In genomic region chr10:79452174-79452611, GRCh38 we compare ENCODE assay signal across 19 cellular contexts. TPM values are rescaled to one million over a fixed set of nuclear protein-coding genes. Genes with fewer than 3 reads are reported as not detected.
A peak's percentile ranks its signal among the peaks of the same experiment; 100 is the strongest.
DNase-seq lines count a peak whose midpoint lies in the region; ATAC-seq and TF ChIP-seq lines count a peak whose summit lies in the region.
"Had no signal": no experiment of that assay in that cellular context is flagged by ENCODE, and none has a peak within 500 bp of the region (broad histone marks: within the 10 kb centered on the region; RNA-seq: fewer than 3 reads in every experiment).

No MANE protein-coding gene starts in this region.

- H3K4me3 ChIP-seq in WI38 (ENCODE audit: low read depth, low read length) (peak overlapping the region; percentile 8; the same call in 1 of the 2 replicates), osteoblast (ENCODE audit: insufficient read depth, low read length) (no peak overlapping the region)
- H3K4me3 ChIP-seq: GM12878 had no signal

- ATAC-seq in HG02970 (IDR thresholded peaks at IDR 0.05; ENCODE audit: low FRiP score, unreplicated experiment): no peak
- ATAC-seq: GM12878, left colon had no signal

- peaks cover 15% of the 10 kb centered on the region for H3K4me1 ChIP-seq in osteoblast (ENCODE audit: insufficient read depth, low read length)

- H3K27me3 ChIP-seq in osteoblast (ENCODE audit: insufficient read depth, low read length): no peaks in the 10 kb centered on the region

- DNase-seq in COLO829 (ENCODE audit: low spot score) (peak; percentile 44), hepatic stellate cell (ENCODE audit: low spot score) (peak; percentile 29), osteoblast (ENCODE audit: insufficient read length, low spot score, missing footprints) (no peak), islet precursor cell (no peak), foreskin melanocyte (no peak), NCI-H524 (lab: John Stamatoyannopoulos, UW) (no peak)
- DNase-seq: activated B cell treated with CpG ODN at 0.5 μM for 24 hours; DMS 273 treated with DMSO at 0.1 percent for 48 hours; GF-D8; left colon; NCI-H1436 treated with DMSO at 0.1 percent for 48 hours; NCI-H748 treated with DMSO at 0.1 percent for 48 hours; small intestine; stimulated activated CD4-positive, alpha-beta T cell treated with anti-CD3 and anti-CD28 coated beads, Interleukin-4, amount 100 ng/mL, for 4 hours; T-helper 2 cell had no signal

- TF ChIP-seq CTCF in WI38 (IDR thresholded peaks at IDR 0.05; ENCODE audit: low read depth, low read length) (no peak), osteoblast (IDR thresholded peaks at IDR 0.05; ENCODE audit: extremely low read depth, low read depth, low read length) (no peak)

- no peaks in the 10 kb centered on the region for H3K36me3 ChIP-seq in osteoblast (ENCODE audit: insufficient read depth, low read length)

- H3K4me2 ChIP-seq in osteoblast (ENCODE audit: insufficient read depth, low read length): no peak overlapping the region

- H3K79me2 ChIP-seq in osteoblast (ENCODE audit: insufficient read depth, low read length): no peaks in the 10 kb centered on the region

- H4K20me1 ChIP-seq in osteoblast (ENCODE audit: insufficient read depth, low read length): no peaks in the 10 kb centered on the region

- H2AFZ ChIP-seq in osteoblast (ENCODE audit: low read length): peak overlapping the region; percentile 64

- no peak overlapping the region for H3K27ac ChIP-seq in osteoblast (ENCODE audit: low read depth, low read length)
- H3K27ac ChIP-seq: C4-2B had no signal

- H3K9me3 ChIP-seq in osteoblast (ENCODE audit: low read depth, low read length): no peaks in the 10 kb centered on the region

RNA-seq across cellular contexts. Expression of gene ZCCHC24, which starts 6.8 kb away (rescaled TPM):
- total RNA-seq in osteoblast: 48.5 and 69.5 TPM in 2 replicates

Comparison
In these comparisons a context has a peak if more than half of its experiments do, and no peak if none do; other contexts are left out.
1. DNase-seq: peak in COLO829 (single experiment) and hepatic stellate cell (single experiment); none in osteoblast (single experiment), islet precursor cell (single experiment), foreskin melanocyte (single experiment) and NCI-H524 (0 of 2).